ENCODE assay signal across 8 cellular contexts in the genomic region with DNA sequence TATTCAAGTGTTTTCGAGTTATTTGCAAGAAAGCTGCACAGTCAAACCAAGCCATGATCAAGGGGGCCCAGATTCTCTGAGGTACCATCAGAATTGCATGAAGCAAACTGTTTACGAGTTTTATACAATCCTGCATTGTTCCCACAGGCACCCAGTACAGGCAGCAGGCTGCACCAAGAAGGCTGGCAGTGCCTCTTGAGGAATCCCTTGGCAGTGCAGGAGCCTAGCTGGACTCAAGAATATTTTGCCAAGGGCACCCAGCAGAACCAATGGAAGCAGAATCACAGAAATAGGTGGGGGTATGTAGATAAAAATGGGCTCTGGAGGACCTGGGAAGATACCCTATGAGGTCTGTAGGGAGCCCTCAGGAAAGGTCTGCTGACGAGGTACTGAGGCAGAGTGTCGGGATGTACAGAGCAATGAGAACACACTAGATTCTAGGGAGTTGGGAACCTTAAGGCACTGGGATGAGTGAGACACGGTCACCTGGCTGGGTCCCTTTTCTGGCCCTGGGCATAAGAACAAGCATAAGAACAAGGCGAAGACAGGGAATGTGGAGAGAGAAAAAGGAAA. TPM values are rescaled to one million over a fixed set of nuclear protein-coding genes. Genes with fewer than 3 reads are reported as not detected.
A peak's percentile ranks its signal among the peaks of the same experiment; 100 is the strongest.
DNase-seq lines count a peak whose midpoint lies in the region; ATAC-seq and TF ChIP-seq lines count a peak whose summit lies in the region.

No MANE protein-coding gene starts in this region.

- H3K4me1 ChIP-seq in RWPE2 (ENCODE audit: insufficient read depth, poor library complexity, severe bottlenecking) (no peaks in the 10 kb centered on the region), tibial artery (peaks cover 0 to 4% (median 0%) of the 10 kb centered on the region in 4 donors)

- H3K36me3 Mint-ChIP-seq in glutamatergic neuron (ENCODE audit: unreplicated experiment): no peaks in the 10 kb centered on the region

- H3K9me3 ChIP-seq in RWPE2 (ENCODE audit: severe bottlenecking): no peaks in the 10 kb centered on the region
- no peaks in the 10 kb centered on the region for H3K9me3 ChIP-seq in tibial artery

- no peak overlapping the region for H3K27ac Mint-ChIP-seq in glutamatergic neuron (ENCODE audit: unreplicated experiment)

- H3K27ac ChIP-seq in RWPE2 (ENCODE audit: poor library complexity, severe bottlenecking) (no peak overlapping the region), tibial artery (no peak overlapping the region)

- DNase-seq in Right ventricle myocardium inferior (ENCODE audit: missing footprints): no peak
- DNase-seq in cardiac septum (ENCODE audit: low spot score): no peak
- DNase-seq in RWPE2 (ENCODE audit: low spot score): no peak
- DNase-seq in glomerular visceral epithelial cell (ENCODE audit: extremely low spot score): peak; percentile 20
- DNase-seq in tibial artery: no peak
- no peak for DNase-seq in glutamatergic neuron
- DNase-seq in OCI-M2 (lab: John Stamatoyannopoulos, UW; ENCODE audit: unreplicated experiment): no peak

- H3K4me3 ChIP-seq in RWPE2 (ENCODE audit: severe bottlenecking) (no peak overlapping the region), tibial artery (no peak overlapping the region)

- no peaks in the 10 kb centered on the region for H3K27me3 ChIP-seq in RWPE2 (ENCODE audit: insufficient read depth, poor library complexity, severe bottlenecking)
- H3K27me3 ChIP-seq in tibial artery: no peaks in the 10 kb centered on the region

- TF ChIP-seq CTCF in RWPE2 (IDR thresholded peaks at IDR 0.05; ENCODE audit: poor library complexity, severe bottlenecking): peak; percentile 67
- TF ChIP-seq CTCF in tibial artery (IDR thresholded peaks at IDR 0.05): peak; percentile 27 to 36
- TF ChIP-seq CTCF in glutamatergic neuron (IDR thresholded peaks at IDR 0.05; ENCODE audit: partially characterized antibody, unreplicated experiment): no peak

- H3K4me1 Mint-ChIP-seq in glutamatergic neuron (ENCODE audit: low read depth, unreplicated experiment): peaks cover 2% of the 10 kb centered on the region

- ATAC-seq in Right ventricle myocardium inferior (peak; percentile 50), RWPE2 (ENCODE audit: low read depth) (peak; percentile 70; the same call in 2 of the 3 replicates), HG03175 (IDR thresholded peaks at IDR 0.05; ENCODE audit: unreplicated experiment) (no peak)

- H3K4me3 Mint-ChIP-seq in glutamatergic neuron (ENCODE audit: unreplicated experiment): no peak overlapping the region

- H3K27me3 Mint-ChIP-seq in glutamatergic neuron (ENCODE audit: unreplicated experiment): peaks cover 4% of the 10 kb centered on the region

- intact Hi-C loops in Right ventricle myocardium inferior (cut with DNase I) (loop anchor here (10.0 kb wide), 2 partner anchors 59 to 239 kb away; partner anchors contain the start of gene TMEM31), cardiac septum (cut with DNase I) (no loop called here), tibial artery (cut with DNase I; ENCODE audit: low total_unique reads) (no loop called here)

- no peaks in the 10 kb centered on the region for H3K9me3 Mint-ChIP-seq in glutamatergic neuron (ENCODE audit: unreplicated experiment)

- H3K36me3 ChIP-seq in RWPE2 (ENCODE audit: low read depth) (no peaks in the 10 kb centered on the region), tibial artery (no peaks in the 10 kb centered on the region)

RNA-seq across cellular contexts. Expression of gene PLP1, which starts 2.5 kb away (rescaled TPM):
- total RNA-seq in Right ventricle myocardium inferior (11.4 TPM), cardiac septum (2.2 TPM), glutamatergic neuron (ENCODE audit: unreplicated experiment) (0.20 TPM)

RNA-seq across cellular contexts. Expression of gene RAB9B, which starts 57.9 kb away (rescaled TPM):
- total RNA-seq in Right ventricle myocardium inferior (33.9 TPM), cardiac septum (38.0 TPM), glutamatergic neuron (ENCODE audit: unreplicated experiment) (4.5 TPM)
